Comparison of ENCODE assay signal across 8 cellular contexts in the genomic region with DNA sequence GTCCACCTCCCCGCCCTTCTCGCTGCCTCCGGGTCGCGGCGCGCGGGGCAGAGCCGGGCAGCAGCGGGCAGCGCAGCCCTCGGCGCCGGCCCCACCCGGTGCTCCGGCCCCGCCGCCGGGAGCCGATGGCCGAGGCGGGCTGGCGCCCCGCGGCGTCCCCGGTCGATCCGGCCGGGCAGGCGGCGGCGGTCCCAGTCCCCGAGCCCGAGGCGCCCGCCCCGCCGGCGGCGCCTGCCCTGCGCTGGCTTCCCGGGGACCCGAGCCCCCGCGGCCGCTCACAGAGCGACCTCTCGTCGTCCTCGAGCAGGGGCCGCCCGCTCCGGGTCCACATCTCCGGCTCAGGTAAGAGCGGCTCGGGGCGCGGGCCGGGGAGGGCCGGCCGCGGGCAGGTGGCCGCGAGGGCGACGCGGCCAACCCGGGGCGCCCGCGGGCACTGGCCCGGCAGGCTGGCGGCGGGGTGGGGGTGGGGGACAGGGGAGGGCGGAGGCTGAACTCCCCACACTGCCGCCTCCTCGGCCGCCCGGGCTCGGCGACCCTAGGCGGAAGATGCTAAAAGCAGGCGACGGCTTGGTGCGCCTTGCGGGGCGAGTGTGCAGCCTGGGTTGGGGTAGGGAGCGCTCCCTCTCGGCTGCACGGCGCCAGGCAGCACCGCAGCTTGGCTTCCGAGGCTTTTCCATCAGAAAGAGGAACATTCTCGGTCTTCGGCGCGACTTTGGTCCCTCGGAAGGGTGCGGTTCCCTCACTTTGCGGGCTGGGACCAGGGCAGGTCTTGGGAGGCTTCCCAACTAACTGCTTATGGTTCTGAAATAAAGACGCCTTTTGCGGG. TPM values are rescaled to one million over a fixed set of nuclear protein-coding genes. Genes with fewer than 3 reads are reported as not detected.
A peak's percentile ranks its signal among the peaks of the same experiment; 100 is the strongest.
DNase-seq lines count a peak whose midpoint lies in the region; ATAC-seq and TF ChIP-seq lines count a peak whose summit lies in the region.

No MANE protein-coding gene starts in this region.

- intact Hi-C loops in aorta (cut with DNase I), result no loop called here

- peaks cover 10% of the 10 kb centered on the region for H3K4me1 Mint-ChIP-seq in activated naive CD8-positive, alpha-beta T cell treated with anti-CD3 and anti-CD28 coated beads for 36 hours

- H3K36me3 ChIP-seq in cardiac muscle cell, result no peaks in the 10 kb centered on the region
- no peaks in the 10 kb centered on the region for H3K36me3 ChIP-seq in parathyroid adenoma (ENCODE audit: control insufficient read depth, insufficient read depth, low read length)
- no peaks in the 10 kb centered on the region for H3K36me3 ChIP-seq in aorta (ENCODE audit: control insufficient read depth in 1 of 2, insufficient read depth in 2 of 2, low read length in 1 of 2)

- H3K4me3 ChIP-seq in cardiac muscle cell, result peak overlapping the region; percentile 37
- H3K4me3 ChIP-seq in parathyroid adenoma (ENCODE audit: low read depth, low read length), result peak overlapping the region; percentile 70
- H3K4me3 ChIP-seq in aorta (ENCODE audit: low read length in 2 of 2), result peak overlapping the region; percentile 73 to 87

- peak; percentile 75 for DNase-seq in COLO668 (lab: John Stamatoyannopoulos, UW; ENCODE audit: unreplicated experiment)
- peak; percentile 49 for DNase-seq in HT1080 (ENCODE audit: low read depth)
- DNase-seq in SKM-1 (lab: John Stamatoyannopoulos, UW; ENCODE audit: unreplicated experiment), result peak; percentile 43
- DNase-seq in activated naive CD8-positive, alpha-beta T cell treated with anti-CD3 and anti-CD28 coated beads for 36 hours, result peak; percentile 69
- DNase-seq in cardiac muscle cell (ENCODE audit: low read depth in 1 of 2, low spot score in 1 of 2), result peak; percentile 51 to 69
- DNase-seq in aorta, result peak; percentile 81 to 87

- H3K36me3 Mint-ChIP-seq in activated naive CD8-positive, alpha-beta T cell treated with anti-CD3 and anti-CD28 coated beads for 36 hours, result no peaks in the 10 kb centered on the region

- TF ChIP-seq CTCF in cardiac muscle cell (IDR thresholded peaks at IDR 0.05; ENCODE audit: low read depth, low read length) (peak; percentile 53), parathyroid adenoma (IDR thresholded peaks at IDR 0.05) (peak; percentile 49)

- H3K27me3 ChIP-seq in cardiac muscle cell (peaks cover 63% of the 10 kb centered on the region), parathyroid adenoma (ENCODE audit: control insufficient read depth, insufficient read depth, low read length) (no peaks in the 10 kb centered on the region), aorta (ENCODE audit: control insufficient read depth in 1 of 2, insufficient read depth in 2 of 2, low read length in 1 of 2) (no peaks in the 10 kb centered on the region)

- peak overlapping the region; percentile 94 for H3K4me2 ChIP-seq in parathyroid adenoma (ENCODE audit: low read length)

- no peaks in the 10 kb centered on the region for H3K4me1 ChIP-seq in cardiac muscle cell (ENCODE audit: low read depth)
- H3K4me1 ChIP-seq in parathyroid adenoma, result peaks cover 52% of the 10 kb centered on the region
- no peaks in the 10 kb centered on the region for H3K4me1 ChIP-seq in aorta (ENCODE audit: control insufficient read depth in 1 of 2, insufficient read depth in 2 of 2, low read length in 2 of 2)

- H3K9me3 Mint-ChIP-seq in activated naive CD8-positive, alpha-beta T cell treated with anti-CD3 and anti-CD28 coated beads for 36 hours, result no peaks in the 10 kb centered on the region

- peak overlapping the region; percentile 77 for H3K4me3 Mint-ChIP-seq in activated naive CD8-positive, alpha-beta T cell treated with anti-CD3 and anti-CD28 coated beads for 36 hours

- peaks cover 38% of the 10 kb centered on the region for H3K79me2 ChIP-seq in parathyroid adenoma

- H3K27me3 Mint-ChIP-seq in activated naive CD8-positive, alpha-beta T cell treated with anti-CD3 and anti-CD28 coated beads for 36 hours, result peaks cover 6% of the 10 kb centered on the region

- no peak overlapping the region for H3K27ac ChIP-seq in cardiac muscle cell
- peak overlapping the region; percentile 84 for H3K27ac ChIP-seq in parathyroid adenoma
- peak overlapping the region; percentile 16 to 83 for H3K27ac ChIP-seq in aorta (ENCODE audit: low read depth in 1 of 2, low read length in 2 of 2)

- ATAC-seq in GM21381 (IDR thresholded peaks at IDR 0.05; ENCODE audit: unreplicated experiment) (peak; percentile 59), aorta (ENCODE audit: low FRiP score) (peak; percentile 85)

- H3K9ac ChIP-seq in parathyroid adenoma, result peak overlapping the region; percentile 44

- H3K27ac Mint-ChIP-seq in activated naive CD8-positive, alpha-beta T cell treated with anti-CD3 and anti-CD28 coated beads for 36 hours, result no peak overlapping the region

- 0% methylated on average over 59 to 103 of the region's 103 CpGs for WGBS in aorta, 2 donors

- H3K9me3 ChIP-seq in cardiac muscle cell (ENCODE audit: low read depth), result no peaks in the 10 kb centered on the region
- no peaks in the 10 kb centered on the region for H3K9me3 ChIP-seq in parathyroid adenoma (ENCODE audit: control insufficient read depth, low read length)
- no peaks in the 10 kb centered on the region for H3K9me3 ChIP-seq in aorta (ENCODE audit: control insufficient read depth, low read length)

- peak overlapping the region; percentile 70 for H2AFZ ChIP-seq in parathyroid adenoma

RNA-seq across cellular contexts. Expression of a gene that starts 25.6 kb away (rescaled TPM):
- 38.8 and 55.1 TPM in 2 replicates for total RNA-seq in HT1080 (2014; rRNA removed; shearing (Covaris generic))
- 49.9 and 57.2 TPM in 2 replicates for polyA plus RNA-seq in HT1080 (2015; cell fraction: cytosol; rRNA removed)
- 56.3 and 57.9 TPM in 2 replicates for polyA plus RNA-seq in HT1080 (2015; cell fraction: nucleus; rRNA removed)
- 1 to 10 TPM; 8.4 to 9.1 TPM for total RNA-seq in activated naive CD8-positive, alpha-beta T cell treated with anti-CD3 and anti-CD28 coated beads for 36 hours
- 16.1 and 19.8 TPM in 2 replicates for total RNA-seq in cardiac muscle cell
- polyA plus RNA-seq in cardiac muscle cell, result 32.6 and 44.4 TPM in 2 replicates
- 10 to 100 TPM; 34.1 to 36.6 TPM for total RNA-seq in aorta
- polyA plus RNA-seq in aorta, result 10 to 100 TPM; 17.4 to 19.6 TPM
